ENCODE assay signal across 8 cellular contexts in the genomic region with DNA sequence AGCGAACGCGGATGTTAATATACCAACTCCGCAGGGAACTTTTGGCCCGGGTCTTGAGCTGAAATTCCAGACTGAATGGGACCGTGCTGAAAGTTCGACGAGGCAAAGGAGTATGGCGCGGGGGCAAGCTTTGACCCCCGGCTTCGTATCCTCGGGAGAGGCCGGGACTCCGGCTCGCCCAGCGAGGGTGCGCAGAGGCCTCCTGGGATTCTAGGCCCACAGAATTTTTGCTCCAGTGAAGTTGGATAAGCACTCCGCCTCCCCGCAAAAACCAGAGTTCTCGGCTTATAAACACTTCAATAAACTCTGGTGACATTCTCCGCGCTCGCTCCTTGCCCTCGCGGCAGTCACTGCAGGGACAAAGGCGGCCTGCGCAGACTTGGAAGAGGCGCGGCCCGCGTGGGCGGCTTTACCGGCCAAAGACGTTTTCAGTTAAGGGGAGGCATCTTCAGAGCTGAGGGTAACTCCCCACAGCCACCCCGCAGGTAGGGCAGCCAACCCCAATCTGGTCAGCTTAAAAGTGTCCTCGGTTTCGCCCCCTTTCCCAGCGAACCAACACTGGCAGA.
DNase-seq lines count a peak whose midpoint lies in the region; ATAC-seq and TF ChIP-seq lines count a peak whose summit lies in the region.

No MANE protein-coding gene starts in this region.

- H3K79me2 ChIP-seq in H9 (ENCODE audit: insufficient read depth, low read length): no peaks in the 10 kb centered on the region

- H3K4me2 ChIP-seq in H9 (ENCODE audit: insufficient read depth, insufficient read length, low read length): peak overlapping the region; percentile 74

- no peak overlapping the region for H2BK12ac ChIP-seq in H9 (ENCODE audit: insufficient read length, low read depth, low read length)

- H3K9ac ChIP-seq in H9 (ENCODE audit: extremely low read depth, insufficient read length, low read length): no peak overlapping the region
- H3K9ac ChIP-seq in iPS-20b (ENCODE audit: low read depth, low read length): no peak overlapping the region; the same call in 1 of the 2 replicates

- no peak overlapping the region for H2BK20ac ChIP-seq in H9 (ENCODE audit: low read depth, low read length, poor library complexity, severe bottlenecking)

- peaks cover 52% of the 10 kb centered on the region for H3K23me2 ChIP-seq in H9 (ENCODE audit: insufficient read length, low read depth, low read length, poor library complexity, severe bottlenecking)

- H3T11ph ChIP-seq in H9 (ENCODE audit: low read length): no peak overlapping the region

- H2BK120ac ChIP-seq in H9 (ENCODE audit: low read depth, low read length, poor library complexity, severe bottlenecking): no peak overlapping the region

- H3K27ac Mint-ChIP-seq in H9: no peak overlapping the region
- H3K27ac Mint-ChIP-seq in activated naive CD8-positive, alpha-beta T cell treated with anti-CD3 and anti-CD28 coated beads, Interleukin-2, amount 10 ng/mL, durations not matched to agents 7 days and 5 days: no peak overlapping the region

- H3K9me3 Mint-ChIP-seq in H9: peaks cover 0 to 6% of the 10 kb centered on the region in 2 experiments; a peak in 3 of 5 replicates
- no peaks in the 10 kb centered on the region for H3K9me3 Mint-ChIP-seq in activated naive CD8-positive, alpha-beta T cell treated with anti-CD3 and anti-CD28 coated beads, Interleukin-2, amount 10 ng/mL, durations not matched to agents 7 days and 5 days

- no peak overlapping the region for H4K91ac ChIP-seq in H9 (ENCODE audit: insufficient read length, low read depth, low read length)

- H3K27me3 ChIP-seq in H9 (ENCODE audit: insufficient read depth, low read length) (peaks cover 76% of the 10 kb centered on the region), iPS-20b (ENCODE audit: insufficient read depth, low read length) (peaks cover 93% of the 10 kb centered on the region), WERI-Rb-1 (ENCODE audit: insufficient read depth, low read depth, severe bottlenecking) (no peaks in the 10 kb centered on the region)

- H3K9me3 ChIP-seq in H9 (ENCODE audit: control insufficient read depth, low read depth, low read length) (no peaks in the 10 kb centered on the region), iPS-20b (ENCODE audit: insufficient read depth, low read depth, low read length) (peaks cover 9% of the 10 kb centered on the region; the same call in 1 of the 2 replicates), WERI-Rb-1 (ENCODE audit: severe bottlenecking) (no peaks in the 10 kb centered on the region)

- H4K5ac ChIP-seq in H9 (ENCODE audit: insufficient read length, low read depth, low read length): no peak overlapping the region

- no peak overlapping the region for H3K18ac ChIP-seq in H9 (ENCODE audit: insufficient read length, low read depth, low read length)

- ATAC-seq in activated naive CD8-positive, alpha-beta T cell treated with anti-CD3 and anti-CD28 coated beads, Interleukin-2, amount 10 ng/mL, durations not matched to agents 7 days and 5 days (ENCODE audit: low read depth): no peak

- no peaks in the 10 kb centered on the region for H3K79me1 ChIP-seq in H9 (ENCODE audit: insufficient read depth, low read depth, low read length, poor library complexity, severe bottlenecking)

- no peak overlapping the region for H2BK5ac ChIP-seq in H9 (ENCODE audit: insufficient read length, low read length)

- no CpG with 5 or more reads among the region's 39 CpGs for WGBS in H9 (ENCODE audit: extremely low coverage, insufficient read length, low lambda C conversion rate)

- H3K4me3 ChIP-seq in iPS-20b (ENCODE audit: low read length) (peak overlapping the region; percentile 80), skeletal muscle cell (ENCODE audit: low read depth, low read length) (peak overlapping the region; percentile 38), WERI-Rb-1 (ENCODE audit: low read depth, low read length) (no peak overlapping the region)

- H3K4me1 Mint-ChIP-seq in H9: peaks cover 59 to 62% of the 10 kb centered on the region in 2 experiments
- peaks cover 46% of the 10 kb centered on the region for H3K4me1 Mint-ChIP-seq in activated naive CD8-positive, alpha-beta T cell treated with anti-CD3 and anti-CD28 coated beads, Interleukin-2, amount 10 ng/mL, durations not matched to agents 7 days and 5 days

- POLR2A ChIA-PET in activated naive CD8-positive, alpha-beta T cell treated with anti-CD3 and anti-CD28 coated beads, Interleukin-2, amount 10 ng/mL, durations not matched to agents 7 days and 5 days (lab: Charles Lee): interaction anchor here (4.6 to 6.6 kb wide), 3 partner anchors 44 to 783 kb away, joined by 46 to 224 read pairs (median 52); a partner anchor contains a TSS

- H2BK15ac ChIP-seq in H9 (ENCODE audit: low read depth, low read length): no peak overlapping the region

- no peak overlapping the region for H4K8ac ChIP-seq in H9 (replicated peaks; ENCODE audit: insufficient read length, low read depth, low read length)

- no peak overlapping the region for H3K56ac ChIP-seq in H9 (ENCODE audit: insufficient read length, low read depth, low read length)

- H3K4me1 ChIP-seq in H9 (ENCODE audit: insufficient read depth, low read length) (peaks cover 3% of the 10 kb centered on the region; the same call in 1 of the 2 replicates), iPS-20b (ENCODE audit: insufficient read depth, low read length) (peaks cover 28% of the 10 kb centered on the region)

- H3K27me3 Mint-ChIP-seq in H9 (ENCODE audit: low read depth): peaks cover 83% of the 10 kb centered on the region
- peaks cover 50% of the 10 kb centered on the region for H3K27me3 Mint-ChIP-seq in activated naive CD8-positive, alpha-beta T cell treated with anti-CD3 and anti-CD28 coated beads, Interleukin-2, amount 10 ng/mL, durations not matched to agents 7 days and 5 days

- H3K14ac ChIP-seq in H9 (ENCODE audit: insufficient read depth, low read length): no peak overlapping the region

- DNase-seq in H9: peak; percentile 56
- no peak for DNase-seq in activated naive CD8-positive, alpha-beta T cell treated with anti-CD3 and anti-CD28 coated beads, Interleukin-2, amount 10 ng/mL, durations not matched to agents 7 days and 5 days
- no peak for DNase-seq in skeletal muscle cell (ENCODE audit: low read depth)
- DNase-seq in activated CD4-positive, CD25-positive, alpha-beta regulatory T cell (lab: John Stamatoyannopoulos, UW): no peak
- no peak for DNase-seq in T-helper 9 cell
- DNase-seq in WERI-Rb-1: no peak
- no peak for DNase-seq in GM19240 (ENCODE audit: insufficient read length, low spot score)

- peak overlapping the region; percentile 58 to 82 for H3K4me3 Mint-ChIP-seq in H9
- H3K4me3 Mint-ChIP-seq in activated naive CD8-positive, alpha-beta T cell treated with anti-CD3 and anti-CD28 coated beads, Interleukin-2, amount 10 ng/mL, durations not matched to agents 7 days and 5 days: peak overlapping the region; percentile 82

- H3K4ac ChIP-seq in H9 (ENCODE audit: low read depth, low read length): no peak overlapping the region

- H3K36me3 Mint-ChIP-seq in H9 (ENCODE audit: insufficient read depth in 1 of 3, low read depth in 3 of 3): no peaks in the 10 kb centered on the region; a peak in 1 of 7 replicates
- peaks cover 6% of the 10 kb centered on the region for H3K36me3 Mint-ChIP-seq in activated naive CD8-positive, alpha-beta T cell treated with anti-CD3 and anti-CD28 coated beads, Interleukin-2, amount 10 ng/mL, durations not matched to agents 7 days and 5 days

- no peak for TF ChIP-seq CTCF in H9 (conservative IDR thresholded peaks at IDR 0.05)
- no peak for TF ChIP-seq CTCF in WERI-Rb-1 (IDR thresholded peaks at IDR 0.05; ENCODE audit: low read depth, low read length)

- H3K36me3 ChIP-seq in iPS-20b (ENCODE audit: insufficient read depth, low read depth, low read length): no peaks in the 10 kb centered on the region
- peaks cover 5% of the 10 kb centered on the region for H3K36me3 ChIP-seq in WERI-Rb-1

- H3K23ac ChIP-seq in H9 (ENCODE audit: insufficient read length, low read depth, low read length): no peak overlapping the region

- H4K20me1 ChIP-seq in H9 (ENCODE audit: control insufficient read depth, insufficient read depth, insufficient read length): no peaks in the 10 kb centered on the region

- H2AFZ ChIP-seq in H9 (ENCODE audit: low read length): no peak overlapping the region

- H3K27ac ChIP-seq in H9 (ENCODE audit: insufficient read length, low read depth, low read length): no peak overlapping the region
- H3K27ac ChIP-seq in iPS-20b (ENCODE audit: low read length): no peak overlapping the region
- H3K27ac ChIP-seq in WERI-Rb-1: no peak overlapping the region

- H2AK5ac ChIP-seq in H9 (ENCODE audit: insufficient read length, low read length): no peak overlapping the region
